ENCODE assay signal across 2 cellular contexts in genomic region chr7:149788300-149788851, GRCh38.
A peak's percentile ranks its signal among the peaks of the same experiment; 100 is the strongest.
TF ChIP-seq lines count a peak whose summit lies in the region.

No MANE protein-coding gene starts in this region.

TF ChIP-seq in K562, 482 proteins besides CTCF, POLR2A, EP300 and RAD21:
- TF ChIP-seq THAP12 (CRISPR knock-in tag; IDR thresholded peaks at IDR 0.05) (0 out of 2 replicates have a peak, but pooled peaks have one; percentile 29), ZC3H4 (CRISPR knock-in tag; IDR thresholded peaks at IDR 0.05; ENCODE audit: borderline replicate concordance) (0 out of 2 replicates have a peak, but pooled peaks have one; percentile 38), BHLHE40 (IDR thresholded peaks at IDR 0.05; ENCODE audit: low read length) (0 out of 2 replicates have a peak, but pooled peaks have one; percentile 18), STAG1 (CRISPR knock-in tag; IDR thresholded peaks at IDR 0.05; ENCODE audit: borderline replicate concordance) (0 out of 2 replicates have a peak, but pooled peaks have one; percentile 36), ZNF740 (CRISPR knock-in tag; IDR thresholded peaks at IDR 0.05) (peak; percentile 19), ZNF740 (tag; IDR thresholded peaks at IDR 0.05) (no peak), ZNF436 (CRISPR knock-in tag; IDR thresholded peaks at IDR 0.05) (no peak), SMARCA4 (IDR thresholded peaks at IDR 0.05) (no peak), MAX (CRISPR knock-in tag; IDR thresholded peaks at IDR 0.05) (peak; percentile 43; the same call in 1 of the 2 replicates)

TF ChIP-seq in HepG2, 621 proteins besides CTCF, POLR2A, EP300 and RAD21 (continues in another document):
- no peak for TF ChIP-seq DNMT3B (CRISPR knock-in tag; conservative IDR thresholded peaks at IDR 0.05)
- TF ChIP-seq HNF4A (CRISPR knock-in tag; IDR thresholded peaks at IDR 0.05): peak; percentile 75
- peak; percentile 26; the same call in 1 of the 2 replicates for TF ChIP-seq RXRA (CRISPR knock-in tag; IDR thresholded peaks at IDR 0.05)
- TF ChIP-seq REST (IDR thresholded peaks at IDR 0.05; ENCODE audit: borderline replicate concordance in 1 of 2, low read depth in 1 of 2, low read length in 2 of 2): no peak
- TF ChIP-seq NCOA1 (CRISPR knock-in tag; IDR thresholded peaks at IDR 0.05): no peak
- no peak for TF ChIP-seq ZNF382 (CRISPR knock-in tag; IDR thresholded peaks at IDR 0.05; ENCODE audit: borderline replicate concordance)
- TF ChIP-seq TCF7L2 (IDR thresholded peaks at IDR 0.05; ENCODE audit: low read depth, low read length): no peak
- TF ChIP-seq ZMYM3 (CRISPR knock-in tag; IDR thresholded peaks at IDR 0.05): 0 out of 2 replicates have a peak, but pooled peaks have one; percentile 32
- peak; percentile 36; the same call in 1 of the 2 replicates for TF ChIP-seq ZNF430 (CRISPR knock-in tag; IDR thresholded peaks at IDR 0.05)
- 0 out of 2 replicates have a peak, but pooled peaks have one; percentile 33 for TF ChIP-seq MEF2D (CRISPR knock-in tag; IDR thresholded peaks at IDR 0.05)
- TF ChIP-seq SNAPC5 (CRISPR knock-in tag; IDR thresholded peaks at IDR 0.05; ENCODE audit: borderline replicate concordance): no peak
- TF ChIP-seq NR2F6 (IDR thresholded peaks at IDR 0.05): peak; percentile 73
- peak; percentile 56 for TF ChIP-seq NR2F6 (CRISPR knock-in tag; IDR thresholded peaks at IDR 0.05)
- TF ChIP-seq SRSF1 (optimal IDR thresholded peaks at IDR 0.05; ENCODE audit: low read depth, low read length): no peak
- TF ChIP-seq AHR (CRISPR knock-in tag; IDR thresholded peaks at IDR 0.05): no peak
- no peak for TF ChIP-seq SRY (CRISPR knock-in tag; IDR thresholded peaks at IDR 0.05)
- peak; percentile 38; the same call in 1 of the 2 replicates for TF ChIP-seq PATZ1 (CRISPR knock-in tag; IDR thresholded peaks at IDR 0.05)
- TF ChIP-seq ZNF432 (CRISPR knock-in tag; IDR thresholded peaks at IDR 0.05; ENCODE audit: borderline replicate concordance): no peak
- no peak for TF ChIP-seq ZNF451 (CRISPR knock-in tag; IDR thresholded peaks at IDR 0.05)
- no peak for TF ChIP-seq GRHL1 (CRISPR knock-in tag; conservative IDR thresholded peaks at IDR 0.05)
- 0 out of 2 replicates have a peak, but pooled peaks have one; percentile 30 for TF ChIP-seq ZNF552 (CRISPR knock-in tag; IDR thresholded peaks at IDR 0.05; ENCODE audit: borderline replicate concordance)
- peak; percentile 60; the same call in 1 of the 2 replicates for TF ChIP-seq HIC2 (CRISPR knock-in tag; IDR thresholded peaks at IDR 0.05; ENCODE audit: low read depth)
- TF ChIP-seq ZSCAN5A (CRISPR knock-in tag; IDR thresholded peaks at IDR 0.05; ENCODE audit: borderline replicate concordance): 0 out of 2 replicates have a peak, but pooled peaks have one; percentile 38
- TF ChIP-seq NR2F1 (CRISPR knock-in tag; IDR thresholded peaks at IDR 0.05): peak; percentile 52 to 56; a peak in 3 of 4 replicates
- TF ChIP-seq ZHX1 (CRISPR knock-in tag; IDR thresholded peaks at IDR 0.05; ENCODE audit: low read depth): 0 out of 2 replicates have a peak, but pooled peaks have one; percentile 31
- TF ChIP-seq ZNF275 (CRISPR knock-in tag; IDR thresholded peaks at IDR 0.05; ENCODE audit: borderline replicate concordance): no peak
- TF ChIP-seq SIN3A (IDR thresholded peaks at IDR 0.05; ENCODE audit: borderline replicate concordance, low read depth, low read length): no peak
- TF ChIP-seq POGZ (CRISPR knock-in tag; IDR thresholded peaks at IDR 0.05): no peak
- TF ChIP-seq SP5 (CRISPR knock-in tag; IDR thresholded peaks at IDR 0.05; ENCODE audit: borderline replicate concordance, low read depth): 0 out of 2 replicates have a peak, but pooled peaks have one; percentile 24
- TF ChIP-seq ZNF678 (CRISPR knock-in tag; IDR thresholded peaks at IDR 0.05): no peak
- no peak for TF ChIP-seq TSC22D2 (CRISPR knock-in tag; IDR thresholded peaks at IDR 0.05; ENCODE audit: borderline replicate concordance)
- no peak for TF ChIP-seq ZNF343 (CRISPR knock-in tag; IDR thresholded peaks at IDR 0.05)
- TF ChIP-seq MYC (CRISPR knock-in tag; IDR thresholded peaks at IDR 0.05; ENCODE audit: borderline replicate concordance): no peak
- TF ChIP-seq NFATC3 (CRISPR knock-in tag; IDR thresholded peaks at IDR 0.05): no peak
- TF ChIP-seq ZNF20 (CRISPR knock-in tag; IDR thresholded peaks at IDR 0.05): no peak
- 0 out of 2 replicates have a peak, but pooled peaks have one; percentile 17 for TF ChIP-seq ZFX (CRISPR knock-in tag; IDR thresholded peaks at IDR 0.05; ENCODE audit: low read depth)
- peak; percentile 52; the same call in 1 of the 2 replicates for TF ChIP-seq HNF4G (IDR thresholded peaks at IDR 0.05; ENCODE audit: borderline replicate concordance, low read depth, low read length)
- TF ChIP-seq HNF4G (CRISPR knock-in tag; IDR thresholded peaks at IDR 0.05; ENCODE audit: borderline replicate concordance, low read depth): no peak
- TF ChIP-seq BHLHE40 (IDR thresholded peaks at IDR 0.05; ENCODE audit: low read length): peak; percentile 85
- no peak for TF ChIP-seq ZNF597 (CRISPR knock-in tag; IDR thresholded peaks at IDR 0.05)
- no peak for TF ChIP-seq ELF3 (CRISPR knock-in tag; IDR thresholded peaks at IDR 0.05)
- TF ChIP-seq THAP7 (CRISPR knock-in tag; IDR thresholded peaks at IDR 0.05): no peak
- TF ChIP-seq KLF16 (CRISPR knock-in tag; IDR thresholded peaks at IDR 0.05): no peak
